In genomic region chr15:66293419-66294156, GRCh38 we compare ENCODE assay signal across 8 cellular contexts. TPM values are rescaled to one million over a fixed set of nuclear protein-coding genes. Genes with fewer than 3 reads are reported as not detected.
DNase-seq lines count a peak whose midpoint lies in the region; ATAC-seq and FAIRE-seq lines count a peak whose summit lies in the region.

Gene DIS3L (plus strand): TSS chr15:66293568. CDS start chr15:66293597, 29 bp downstream.

- peak within 1 kb of the TSS; percentile 92 for H3K9ac ChIP-seq in adipocyte (ENCODE audit: low read length)

- peaks cover 22% of the 10 kb centered on the region for H3K4me1 ChIP-seq in adipocyte (ENCODE audit: control insufficient read depth, insufficient read depth, low read length)

- DNase-seq in DMS53 (lab: John Stamatoyannopoulos, UW), result peak; percentile 86
- DNase-seq in HuH-7.5 (ENCODE audit: low spot score), result peak; percentile 77
- DNase-seq in T follicular helper cell (ENCODE audit: low read depth), result peak; percentile 36
- peak; percentile 81 for DNase-seq in adipocyte (ENCODE audit: low read depth)
- DNase-seq in left cardiac atrium, result peak; percentile 74
- no peak for DNase-seq in pulmonary artery endothelial cell (ENCODE audit: low read depth, low spot score)
- peak; percentile 89 for DNase-seq in urothelium cell line (ENCODE audit: low spot score)

- no peaks in the 10 kb centered on the region for H3K27me3 ChIP-seq in adipocyte (replicated peaks; ENCODE audit: control insufficient read depth, insufficient read depth, low read length)

- peak within 1 kb of the TSS; percentile 79 for H3K4me3 ChIP-seq in adipocyte (ENCODE audit: low read length)

- H3K36me3 ChIP-seq in adipocyte (ENCODE audit: control insufficient read depth, insufficient read depth, low read length, severe bottlenecking), result no peaks in the 10 kb centered on the region

- intact Hi-C loops in left cardiac atrium (cut with DNase I), result no loop called here

- ATAC-seq in GM21423 (IDR thresholded peaks at IDR 0.05; ENCODE audit: unreplicated experiment) (peak; percentile 61), left cardiac atrium (peak; percentile 93)

- peak; percentile 53 for FAIRE-seq in urothelium cell line (lab: Jason Lieb, UNC)

- no peaks in the 10 kb centered on the region for H3K9me3 ChIP-seq in adipocyte (ENCODE audit: control insufficient read depth, low read length)

RNA-seq across cellular contexts. Expression of gene DIS3L, which starts in this region (rescaled TPM):
- total RNA-seq in left cardiac atrium (10 to 100 TPM; 31.2 to 36.7 TPM), pulmonary artery endothelial cell (23.3 and 25.2 TPM in 2 replicates)
